1 cellular context compared by ENCODE assay signal in genomic region chr2:20187331-20187730, GRCh38.
A peak's percentile ranks its signal among the peaks of the same experiment; 100 is the strongest.
TF ChIP-seq lines count a peak whose summit lies in the region.

No MANE protein-coding gene starts in this region.

TF ChIP-seq in HepG2, 621 proteins besides CTCF, POLR2A, EP300 and RAD21 (continued from another document):
- TF ChIP-seq ZNF274 (CRISPR knock-in tag; IDR thresholded peaks at IDR 0.05) (peak; percentile 32; the same call in 1 of the 2 replicates), PTBP1 (IDR thresholded peaks at IDR 0.05; ENCODE audit: low read depth, low read length, poor library complexity, severe bottlenecking) (no peak), ZNF563 (CRISPR knock-in tag; IDR thresholded peaks at IDR 0.05) (no peak), NRL (CRISPR knock-in tag; IDR thresholded peaks at IDR 0.05; ENCODE audit: borderline replicate concordance) (no peak), ARID2 (CRISPR knock-in tag; IDR thresholded peaks at IDR 0.05; ENCODE audit: borderline replicate concordance) (no peak), EED (CRISPR knock-in tag; IDR thresholded peaks at IDR 0.05) (no peak), ZNF225 (CRISPR knock-in tag; IDR thresholded peaks at IDR 0.05) (peak; percentile 63; the same call in 1 of the 2 replicates), ZMAT3 (CRISPR knock-in tag; conservative IDR thresholded peaks at IDR 0.05) (peak; percentile 37; the same call in 1 of the 2 replicates), POGZ (CRISPR knock-in tag; IDR thresholded peaks at IDR 0.05) (peak; percentile 42; the same call in 1 of the 2 replicates), ZXDC (CRISPR knock-in tag; IDR thresholded peaks at IDR 0.05) (no peak), RFX5 (IDR thresholded peaks at IDR 0.05; ENCODE audit: low read depth, low read length) (no peak), ZNF142 (CRISPR knock-in tag; IDR thresholded peaks at IDR 0.05) (0 out of 2 replicates have a peak, but pooled peaks have one; percentile 45), ZMAT5 (CRISPR knock-in tag; IDR thresholded peaks at IDR 0.05; ENCODE audit: borderline replicate concordance, low read depth) (no peak), MAX (IDR thresholded peaks at IDR 0.05) (no peak)
